ENCODE assay signal across 10 cellular contexts in the genomic region with DNA sequence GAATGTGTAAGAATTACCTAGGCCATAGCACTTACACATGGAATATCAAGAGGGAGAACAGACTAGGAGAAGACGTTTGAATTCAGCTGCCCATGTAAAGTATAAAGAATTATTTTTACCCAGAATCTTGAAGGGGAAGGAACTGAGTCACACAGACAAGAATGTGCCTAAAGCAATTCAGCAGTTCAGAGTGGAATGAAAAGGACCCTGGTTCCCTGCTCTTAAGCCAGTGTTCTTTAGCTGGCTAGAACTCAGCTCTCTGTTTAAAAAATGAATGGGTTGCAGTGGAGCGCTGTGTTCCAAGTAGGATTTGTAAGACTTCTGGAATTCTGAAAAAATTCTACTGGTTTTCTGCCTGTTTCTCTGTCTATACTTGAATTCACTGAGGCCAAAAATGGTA.
DNase-seq lines count a peak whose midpoint lies in the region; ATAC-seq, FAIRE-seq and TF ChIP-seq lines count a peak whose summit lies in the region.
"Had no signal": no experiment of that assay in that cellular context is flagged by ENCODE, and none has a peak within 500 bp of the region (broad histone marks: within the 10 kb centered on the region; RNA-seq: fewer than 3 reads in every experiment).

No MANE protein-coding gene starts in this region.

- in situ Hi-C loops in mammary epithelial cell (cut with MboI; ENCODE audit: low sequenced_read_pairs in 2 of 2) = loop anchor here in 1 of 2 donors (25.0 kb wide), 1 partner anchor 857 kb away; the partner anchor contains the start of gene BCL6

- 0% methylated on average over 2 of the region's 2 CpGs for WGBS in mammary epithelial cell (ENCODE audit: low coverage, missing lambda C conversion rate)
- 22 to 25% methylated on average over 2 of the region's 2 CpGs for WGBS in tibial nerve, 2 donors

- H3K9me3 ChIP-seq in mammary epithelial cell (replicated peaks; ENCODE audit: insufficient read depth, low read length) (no peaks in the 10 kb centered on the region), tibial nerve (no peaks in the 10 kb centered on the region)

- H3K9ac ChIP-seq in mammary epithelial cell (ENCODE audit: insufficient read depth, low read length) = no peak overlapping the region

- peak overlapping the region; percentile 52 for H3K4me2 ChIP-seq in mammary epithelial cell (ENCODE audit: insufficient read depth, low read depth, low read length)

- peak in 1 of 2 donors; percentile 59 for TF ChIP-seq EP300 in tibial nerve (IDR thresholded peaks at IDR 0.05)

- H3K4me1 ChIP-seq in mammary epithelial cell (ENCODE audit: insufficient read depth, low read length) = peaks cover 37% of the 10 kb centered on the region
- peaks cover 0 to 42% (median 14%) of the 10 kb centered on the region in 4 donors for H3K4me1 ChIP-seq in tibial nerve

- no peak for TF ChIP-seq POLR2A in tibial nerve (IDR thresholded peaks at IDR 0.05)

- TF ChIP-seq CTCF in mammary epithelial cell (conservative IDR thresholded peaks at IDR 0.05 in 1 of 2, IDR thresholded peaks at IDR 0.05 in 1 of 2; ENCODE audit: extremely low read depth in 1 of 2, insufficient read depth in 1 of 2, low read depth in 1 of 2, low read length in 2 of 2) = no peak
- TF ChIP-seq CTCF in tibial nerve (IDR thresholded peaks at IDR 0.05) = no peak

- H2AFZ ChIP-seq in mammary epithelial cell (ENCODE audit: low read depth, low read length) = peak overlapping the region; percentile 57

- H3K4me3 ChIP-seq in mammary epithelial cell (replicated peaks in 1 of 3; ENCODE audit: insufficient read depth in 1 of 3, low read depth in 2 of 3, low read length in 3 of 3) (no peak overlapping the region), tibial nerve (no peak overlapping the region)
- H3K4me3 ChIP-seq: GM12878 had no signal

- H3K27ac ChIP-seq in mammary epithelial cell (ENCODE audit: insufficient read depth, low read depth, low read length) = peak overlapping the region; percentile 67
- H3K27ac ChIP-seq in tibial nerve = peak overlapping the region; percentile 7 to 73 (median 50)

- no peaks in the 10 kb centered on the region for H3K27me3 ChIP-seq in mammary epithelial cell (ENCODE audit: insufficient read depth, low read length)
- no peaks in the 10 kb centered on the region for H3K27me3 ChIP-seq in tibial nerve

- DNase-seq in HS-5 (ENCODE audit: low read depth) = peak; percentile 73
- DNase-seq in mammary epithelial cell = peak; percentile 72
- DNase-seq in kidney tubule cell (ENCODE audit: low spot score) = peak; percentile 71
- no peak for DNase-seq in tibial nerve (ENCODE audit: low spot score in 2 of 2)
- no peak for DNase-seq in activated CD8-positive, alpha-beta memory T cell treated with anti-CD3 and anti-CD28 coated beads, Interleukin-2, amount 50 U/mL, for 4 hours
- no peak for DNase-seq in T-cell
- DNase-seq in frontal cortex (ENCODE audit: low spot score in 2 of 2) = no peak
- DNase-seq: NCI-H1105 treated with DMSO at 0.1 percent for 48 hours, T-helper 1 cell had no signal

- no peaks in the 10 kb centered on the region for H3K9me3 Mint-ChIP-seq in T-cell

- ATAC-seq in T-cell (replicated peaks in 1 of 4) = no peak
- ATAC-seq: GM12878 had no signal

- no peaks in the 10 kb centered on the region for H3K27me3 Mint-ChIP-seq in T-cell

- H3K27ac Mint-ChIP-seq in T-cell = no peak overlapping the region

- H3K79me2 ChIP-seq in mammary epithelial cell (ENCODE audit: insufficient read depth, low read length) = no peaks in the 10 kb centered on the region

- no peaks in the 10 kb centered on the region for H3K4me1 Mint-ChIP-seq in T-cell

- no peak overlapping the region for H3K4me3 Mint-ChIP-seq in T-cell

- TSS peak; percentile 34 for BruUV-seq in mammary epithelial cell (replicated peaks; lab: Mats Ljungman, UMichigan)

- peaks cover 18% of the 10 kb centered on the region for H3K36me3 Mint-ChIP-seq in T-cell

- H4K20me1 ChIP-seq in mammary epithelial cell (ENCODE audit: insufficient read depth, low read length) = no peaks in the 10 kb centered on the region

- intact Hi-C loops in mammary epithelial cell (cut with micrococcal nuclease) = loop anchor here (5.0 kb wide), 1 partner anchor 852 kb away; no protein-coding TSS in a partner anchor

- POLR2A ChIA-PET in T-cell (lab: Charles Lee) = no interaction called here

- CTCF ChIA-PET in mammary epithelial cell (lab: Charles Lee; ENCODE audit: low non-redundant PET) = interaction anchor here (0.6 kb wide), 1 partner anchor 111 kb away, joined by 3 read pairs; no protein-coding TSS in a partner anchor
- CTCF ChIA-PET in T-cell (lab: Charles Lee) = no interaction called here

- no peak for FAIRE-seq in frontal cortex (lab: Jason Lieb, UNC)
- FAIRE-seq: GM12878 had no signal

- H3K36me3 ChIP-seq in mammary epithelial cell (ENCODE audit: insufficient read depth, low read length) (no peaks in the 10 kb centered on the region), tibial nerve (no peaks in the 10 kb centered on the region)

- dilution Hi-C loops in mammary epithelial cell (cut with HindIII; ENCODE audit: low sequenced_read_pairs) = no loop called here

Comparison
In these comparisons a context has a peak if more than half of its experiments do, and no peak if none do; other contexts are left out.
1. DNase-seq: peak in HS-5 (single experiment), mammary epithelial cell (single experiment) and kidney tubule cell (single experiment); none in tibial nerve (0 of 2), activated CD8-positive, alpha-beta memory T cell treated with anti-CD3 and anti-CD28 coated beads, Interleukin-2, amount 50 U/mL, for 4 hours (single experiment), T-cell (0 of 34) and frontal cortex (0 of 2).